1 cellular context compared by ENCODE assay signal in the genomic region with DNA sequence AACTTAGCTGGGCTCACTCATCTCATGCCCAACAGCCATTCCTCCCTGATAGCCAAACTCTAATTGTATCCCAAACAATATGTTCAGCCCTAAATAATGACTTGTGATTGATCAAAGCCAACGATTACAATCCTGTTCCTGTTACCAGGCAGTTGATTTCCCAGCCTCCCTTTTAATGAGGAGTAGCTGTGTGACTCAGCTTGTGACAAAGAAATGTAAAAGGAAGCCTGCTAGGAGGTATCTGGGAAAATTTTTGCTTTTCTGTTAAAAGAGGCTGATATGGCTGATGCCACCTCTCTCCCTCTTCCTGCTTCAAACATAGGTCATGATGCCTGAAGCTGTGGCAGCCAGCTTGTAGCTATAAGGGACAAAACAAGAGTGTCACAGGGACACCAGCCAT.
TF ChIP-seq lines count a peak whose summit lies in the region.

No MANE protein-coding gene starts in this region.

TF ChIP-seq in GM23338, 12 proteins besides CTCF, POLR2A, EP300 and RAD21 (continued from another document):
- TF ChIP-seq, protein P1, sequence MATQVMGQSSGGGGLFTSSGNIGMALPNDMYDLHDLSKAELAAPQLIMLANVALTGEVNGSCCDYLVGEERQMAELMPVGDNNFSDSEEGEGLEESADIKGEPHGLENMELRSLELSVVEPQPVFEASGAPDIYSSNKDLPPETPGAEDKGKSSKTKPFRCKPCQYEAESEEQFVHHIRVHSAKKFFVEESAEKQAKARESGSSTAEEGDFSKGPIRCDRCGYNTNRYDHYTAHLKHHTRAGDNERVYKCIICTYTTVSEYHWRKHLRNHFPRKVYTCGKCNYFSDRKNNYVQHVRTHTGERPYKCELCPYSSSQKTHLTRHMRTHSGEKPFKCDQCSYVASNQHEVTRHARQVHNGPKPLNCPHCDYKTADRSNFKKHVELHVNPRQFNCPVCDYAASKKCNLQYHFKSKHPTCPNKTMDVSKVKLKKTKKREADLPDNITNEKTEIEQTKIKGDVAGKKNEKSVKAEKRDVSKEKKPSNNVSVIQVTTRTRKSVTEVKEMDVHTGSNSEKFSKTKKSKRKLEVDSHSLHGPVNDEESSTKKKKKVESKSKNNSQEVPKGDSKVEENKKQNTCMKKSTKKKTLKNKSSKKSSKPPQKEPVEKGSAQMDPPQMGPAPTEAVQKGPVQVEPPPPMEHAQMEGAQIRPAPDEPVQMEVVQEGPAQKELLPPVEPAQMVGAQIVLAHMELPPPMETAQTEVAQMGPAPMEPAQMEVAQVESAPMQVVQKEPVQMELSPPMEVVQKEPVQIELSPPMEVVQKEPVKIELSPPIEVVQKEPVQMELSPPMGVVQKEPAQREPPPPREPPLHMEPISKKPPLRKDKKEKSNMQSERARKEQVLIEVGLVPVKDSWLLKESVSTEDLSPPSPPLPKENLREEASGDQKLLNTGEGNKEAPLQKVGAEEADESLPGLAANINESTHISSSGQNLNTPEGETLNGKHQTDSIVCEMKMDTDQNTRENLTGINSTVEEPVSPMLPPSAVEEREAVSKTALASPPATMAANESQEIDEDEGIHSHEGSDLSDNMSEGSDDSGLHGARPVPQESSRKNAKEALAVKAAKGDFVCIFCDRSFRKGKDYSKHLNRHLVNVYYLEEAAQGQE (IDR thresholded peaks at IDR 0.05; ENCODE audit: unreplicated experiment), result no peak
- no peak for TF ChIP-seq ZNF114 (CRISPR knock-in tag; IDR thresholded peaks at IDR 0.05)
- no peak for TF ChIP-seq STAT1 (IDR thresholded peaks at IDR 0.05; ENCODE audit: unreplicated experiment)
- no peak for TF ChIP-seq EZH2phosphoT487 (IDR thresholded peaks at IDR 0.05; ENCODE audit: unreplicated experiment)
- TF ChIP-seq POLR2AphosphoS5 (IDR thresholded peaks at IDR 0.05; ENCODE audit: low read depth), result no peak
- no peak for TF ChIP-seq EZH2 (IDR thresholded peaks at IDR 0.05; ENCODE audit: low read depth, unreplicated experiment)
- TF ChIP-seq, protein P2, sequence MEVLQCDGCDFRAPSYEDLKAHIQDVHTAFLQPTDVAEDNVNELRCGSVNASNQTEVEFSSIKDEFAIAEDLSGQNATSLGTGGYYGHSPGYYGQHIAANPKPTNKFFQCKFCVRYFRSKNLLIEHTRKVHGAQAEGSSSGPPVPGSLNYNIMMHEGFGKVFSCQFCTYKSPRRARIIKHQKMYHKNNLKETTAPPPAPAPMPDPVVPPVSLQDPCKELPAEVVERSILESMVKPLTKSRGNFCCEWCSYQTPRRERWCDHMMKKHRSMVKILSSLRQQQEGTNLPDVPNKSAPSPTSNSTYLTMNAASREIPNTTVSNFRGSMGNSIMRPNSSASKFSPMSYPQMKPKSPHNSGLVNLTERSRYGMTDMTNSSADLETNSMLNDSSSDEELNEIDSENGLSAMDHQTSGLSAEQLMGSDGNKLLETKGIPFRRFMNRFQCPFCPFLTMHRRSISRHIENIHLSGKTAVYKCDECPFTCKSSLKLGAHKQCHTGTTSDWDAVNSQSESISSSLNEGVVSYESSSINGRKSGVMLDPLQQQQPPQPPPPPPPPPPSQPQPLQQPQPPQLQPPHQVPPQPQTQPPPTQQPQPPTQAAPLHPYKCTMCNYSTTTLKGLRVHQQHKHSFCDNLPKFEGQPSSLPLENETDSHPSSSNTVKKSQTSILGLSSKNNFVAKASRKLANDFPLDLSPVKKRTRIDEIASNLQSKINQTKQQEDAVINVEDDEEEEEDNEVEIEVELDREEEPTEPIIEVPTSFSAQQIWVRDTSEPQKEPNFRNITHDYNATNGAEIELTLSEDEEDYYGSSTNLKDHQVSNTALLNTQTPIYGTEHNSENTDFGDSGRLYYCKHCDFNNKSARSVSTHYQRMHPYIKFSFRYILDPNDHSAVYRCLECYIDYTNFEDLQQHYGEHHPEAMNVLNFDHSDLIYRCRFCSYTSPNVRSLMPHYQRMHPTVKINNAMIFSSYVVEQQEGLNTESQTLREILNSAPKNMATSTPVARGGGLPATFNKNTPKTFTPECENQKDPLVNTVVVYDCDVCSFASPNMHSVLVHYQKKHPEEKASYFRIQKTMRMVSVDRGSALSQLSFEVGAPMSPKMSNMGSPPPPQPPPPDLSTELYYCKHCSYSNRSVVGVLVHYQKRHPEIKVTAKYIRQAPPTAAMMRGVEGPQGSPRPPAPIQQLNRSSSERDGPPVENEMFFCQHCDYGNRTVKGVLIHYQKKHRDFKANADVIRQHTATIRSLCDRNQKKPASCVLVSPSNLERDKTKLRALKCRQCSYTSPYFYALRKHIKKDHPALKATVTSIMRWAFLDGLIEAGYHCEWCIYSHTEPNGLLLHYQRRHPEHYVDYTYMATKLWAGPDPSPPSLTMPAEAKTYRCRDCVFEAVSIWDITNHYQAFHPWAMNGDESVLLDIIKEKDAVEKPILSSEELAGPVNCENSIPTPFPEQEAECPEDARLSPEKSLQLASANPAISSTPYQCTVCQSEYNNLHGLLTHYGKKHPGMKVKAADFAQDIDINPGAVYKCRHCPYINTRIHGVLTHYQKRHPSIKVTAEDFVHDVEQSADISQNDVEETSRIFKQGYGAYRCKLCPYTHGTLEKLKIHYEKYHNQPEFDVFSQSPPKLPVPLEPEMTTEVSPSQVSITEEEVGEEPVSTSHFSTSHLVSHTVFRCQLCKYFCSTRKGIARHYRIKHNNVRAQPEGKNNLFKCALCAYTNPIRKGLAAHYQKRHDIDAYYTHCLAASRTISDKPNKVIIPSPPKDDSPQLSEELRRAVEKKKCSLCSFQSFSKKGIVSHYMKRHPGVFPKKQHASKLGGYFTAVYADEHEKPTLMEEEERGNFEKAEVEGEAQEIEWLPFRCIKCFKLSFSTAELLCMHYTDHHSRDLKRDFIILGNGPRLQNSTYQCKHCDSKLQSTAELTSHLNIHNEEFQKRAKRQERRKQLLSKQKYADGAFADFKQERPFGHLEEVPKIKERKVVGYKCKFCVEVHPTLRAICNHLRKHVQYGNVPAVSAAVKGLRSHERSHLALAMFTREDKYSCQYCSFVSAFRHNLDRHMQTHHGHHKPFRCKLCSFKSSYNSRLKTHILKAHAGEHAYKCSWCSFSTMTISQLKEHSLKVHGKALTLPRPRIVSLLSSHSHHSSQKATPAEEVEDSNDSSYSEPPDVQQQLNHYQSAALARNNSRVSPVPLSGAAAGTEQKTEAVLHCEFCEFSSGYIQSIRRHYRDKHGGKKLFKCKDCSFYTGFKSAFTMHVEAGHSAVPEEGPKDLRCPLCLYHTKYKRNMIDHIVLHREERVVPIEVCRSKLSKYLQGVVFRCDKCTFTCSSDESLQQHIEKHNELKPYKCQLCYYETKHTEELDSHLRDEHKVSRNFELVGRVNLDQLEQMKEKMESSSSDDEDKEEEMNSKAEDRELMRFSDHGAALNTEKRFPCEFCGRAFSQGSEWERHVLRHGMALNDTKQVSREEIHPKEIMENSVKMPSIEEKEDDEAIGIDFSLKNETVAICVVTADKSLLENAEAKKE (CRISPR knock-in tag; IDR thresholded peaks at IDR 0.05), result no peak
- TF ChIP-seq NANOG (IDR thresholded peaks at IDR 0.05; ENCODE audit: borderline replicate concordance), result no peak
- TF ChIP-seq ZNF331 (CRISPR knock-in tag; IDR thresholded peaks at IDR 0.05; ENCODE audit: low read depth), result no peak
- TF ChIP-seq CREB1 (CRISPR knock-in tag; IDR thresholded peaks at IDR 0.05; ENCODE audit: low read depth), result no peak
